In the genomic region with DNA sequence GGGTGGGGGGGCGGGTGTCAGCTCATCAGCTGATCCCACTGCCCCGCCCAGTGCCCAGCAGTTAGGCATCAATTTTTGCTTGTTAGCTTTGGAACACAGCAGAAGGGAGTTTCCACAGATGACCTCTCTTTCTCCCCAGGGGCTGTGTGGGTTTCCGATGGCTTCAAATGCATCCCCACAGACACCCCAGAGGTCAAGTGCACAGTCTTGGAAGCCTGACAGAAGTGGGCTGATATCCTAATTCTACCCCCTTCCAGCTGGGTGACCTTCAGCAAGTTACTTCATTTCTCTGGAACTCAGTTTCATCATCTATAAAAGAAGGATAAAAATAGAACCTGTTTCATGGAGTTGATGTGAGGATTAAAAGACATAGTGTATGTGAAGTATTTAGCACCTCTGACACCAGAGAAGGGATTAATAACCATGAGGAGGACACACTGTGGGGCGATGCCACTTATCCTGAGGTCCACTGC, we compare ENCODE assay signal across 10 cellular contexts. TPM values are rescaled to one million over a fixed set of nuclear protein-coding genes. Genes with fewer than 3 reads are reported as not detected.
DNase-seq lines count a peak whose midpoint lies in the region; ATAC-seq and TF ChIP-seq lines count a peak whose summit lies in the region.
"Had no signal": no experiment of that assay in that cellular context is flagged by ENCODE, and none has a peak within 500 bp of the region (broad histone marks: within the 10 kb centered on the region; RNA-seq: fewer than 3 reads in every experiment).

No MANE protein-coding gene starts in this region.

- TF ChIP-seq CTCF in body of pancreas (IDR thresholded peaks at IDR 0.05) (no peak), spleen (IDR thresholded peaks at IDR 0.05 in 8 of 11, conservative IDR thresholded peaks at IDR 0.05 in 3 of 11) (no peak)

- H3K27me3 ChIP-seq in body of pancreas (no peaks in the 10 kb centered on the region), spleen (replicated peaks in 1 of 7) (no peaks in the 10 kb centered on the region)
- H3K27me3 ChIP-seq: testis had no signal

- TF ChIP-seq POLR2A in body of pancreas (IDR thresholded peaks at IDR 0.05), result no peak
- TF ChIP-seq POLR2A in spleen (IDR thresholded peaks at IDR 0.05), result no peak

- DNase-seq in body of pancreas (peak in 3 of 4 donors; percentile 8 to 22 (median 15)), spleen (no peak), OCI-M1 (lab: John Stamatoyannopoulos, UW) (no peak)
- DNase-seq in activated CD8-positive, alpha-beta memory T cell treated with anti-CD3 and anti-CD28 coated beads for 24 hours, result no peak
- no peak for DNase-seq in stimulated activated CD4-positive, alpha-beta T cell treated with anti-CD3 and anti-CD28 coated beads, Interleukin-4, amount 100 ng/mL, for 1 hour
- DNase-seq: NCI-H1048, testis had no signal

- H3K27ac ChIP-seq in body of pancreas, result peak overlapping the region; percentile 58 to 95 (median 88)
- peak overlapping the region in 7 of 8 donors; percentile 3 to 88 (median 71) for H3K27ac ChIP-seq in spleen
- H3K27ac ChIP-seq: testis had no signal

- intact Hi-C loops in body of pancreas (cut with DNase I) (no loop called here), spleen (cut with DNase I; ENCODE audit: low total_unique reads) (no loop called here)

- 69 to 72% methylated on average over 4 of the region's 4 CpGs for WGBS in body of pancreas, 2 donors
- 43 to 70% (median 61%) methylated on average over 4 of the region's 4 CpGs for WGBS in spleen, 5 donors

- no peak overlapping the region for H3K4me3 ChIP-seq in body of pancreas
- no peak overlapping the region for H3K4me3 ChIP-seq in spleen
- H3K4me3 ChIP-seq: testis had no signal

- H3K9me3 ChIP-seq in body of pancreas, result no peaks in the 10 kb centered on the region
- H3K9me3 ChIP-seq in spleen, result no peaks in the 10 kb centered on the region
- H3K9me3 ChIP-seq: testis had no signal

- peak; percentile 55 for ATAC-seq in GM18907 (IDR thresholded peaks at IDR 0.05; ENCODE audit: unreplicated experiment)
- ATAC-seq in HG02885 (IDR thresholded peaks at IDR 0.05; ENCODE audit: poor library complexity, unreplicated experiment), result peak; percentile 35
- peak; percentile 44 for ATAC-seq in body of pancreas
- ATAC-seq in HG03469 (IDR thresholded peaks at IDR 0.05; ENCODE audit: unreplicated experiment), result no peak

- H3K4me1 ChIP-seq in body of pancreas (peaks cover 30% of the 10 kb centered on the region), spleen (peaks cover 52 to 100% (median 97%) of the 10 kb centered on the region in 6 donors)
- H3K4me1 ChIP-seq: testis had no signal

- H3K36me3 ChIP-seq in body of pancreas (replicated peaks in 1 of 2; ENCODE audit: insufficient read depth in 1 of 2, low read depth in 2 of 2) (no peaks in the 10 kb centered on the region), spleen (peaks cover 0 to 13% (median 0%) of the 10 kb centered on the region in 6 donors)

RNA-seq across cellular contexts. Expression of a gene that starts 22.0 kb away (rescaled TPM):
- 1 to 10 TPM; 1.6 to 2.6 TPM for total RNA-seq in body of pancreas
- 10 to 100 TPM in 1 of 7 donors, 1 to 10 TPM in 6; 8.1 to 13.2 (median 9.3) TPM for total RNA-seq in spleen
- polyA plus RNA-seq in spleen, result 1 to 10 TPM; 4.6 to 7.4 (median 7.3) TPM

Comparison
In these comparisons a context has a peak if more than half of its experiments do, and no peak if none do; other contexts are left out.
1. DNase-seq: peak in body of pancreas (3 of 4); none in spleen (single experiment), activated CD8-positive, alpha-beta memory T cell treated with anti-CD3 and anti-CD28 coated beads for 24 hours (single experiment), OCI-M1 (single experiment) and stimulated activated CD4-positive, alpha-beta T cell treated with anti-CD3 and anti-CD28 coated beads, Interleukin-4, amount 100 ng/mL, for 1 hour (single experiment).